ENCODE assay signal across 8 cellular contexts in genomic region chr2:232365621-232366321, GRCh38. TPM values are rescaled to one million over a fixed set of nuclear protein-coding genes. Genes with fewer than 3 reads are reported as not detected.
DNase-seq lines count a peak whose midpoint lies in the region; ATAC-seq and TF ChIP-seq lines count a peak whose summit lies in the region.

No MANE protein-coding gene starts in this region.

- no peaks in the 10 kb centered on the region for H3K79me2 ChIP-seq in OCI-LY3 (ENCODE audit: low read length)

- intact Hi-C loops in Right ventricle myocardium inferior (cut with DNase I): no loop called here

- no peaks in the 10 kb centered on the region for H3K36me3 ChIP-seq in right atrium auricular region
- no peaks in the 10 kb centered on the region for H3K36me3 ChIP-seq in OCI-LY3 (replicated peaks; ENCODE audit: low read depth, low read length)

- H3K9me3 ChIP-seq in right atrium auricular region (no peaks in the 10 kb centered on the region), OCI-LY3 (ENCODE audit: insufficient read depth, low read length) (no peaks in the 10 kb centered on the region)

- no peaks in the 10 kb centered on the region for H3K9me3 Mint-ChIP-seq in progenitor cell of endocrine pancreas (ENCODE audit: low read depth)

- no peaks in the 10 kb centered on the region for H4K20me1 ChIP-seq in OCI-LY3 (ENCODE audit: insufficient read depth, low read length)

- H2AFZ ChIP-seq in OCI-LY3 (ENCODE audit: low read depth, low read length): no peak overlapping the region

- H3K4me3 ChIP-seq in right atrium auricular region (no peak overlapping the region), OCI-LY3 (ENCODE audit: low read length) (no peak overlapping the region), epithelial cell of esophagus (ENCODE audit: low read length) (no peak overlapping the region)

- ATAC-seq in Right ventricle myocardium inferior (peak; percentile 43), GM19324 (IDR thresholded peaks at IDR 0.05; ENCODE audit: low FRiP score, unreplicated experiment) (no peak), GM21786 (IDR thresholded peaks at IDR 0.05; ENCODE audit: unreplicated experiment) (no peak)

- DNase-seq in Right ventricle myocardium inferior (ENCODE audit: missing footprints) (no peak), right atrium auricular region (ENCODE audit: low spot score) (no peak), epithelial cell of esophagus (ENCODE audit: low read depth) (peak; percentile 43), progenitor cell of endocrine pancreas (ENCODE audit: low spot score, unreplicated experiment) (no peak), SIG-M5 treated with dmso at 0.1 percent for 504 hours (lab: John Stamatoyannopoulos, UW; ENCODE audit: unreplicated experiment) (no peak)

- no peak overlapping the region for H3K4me2 ChIP-seq in OCI-LY3 (ENCODE audit: low read length)

- no peak overlapping the region for H3K27ac Mint-ChIP-seq in progenitor cell of endocrine pancreas

- no peak overlapping the region for H3K4me3 Mint-ChIP-seq in progenitor cell of endocrine pancreas (ENCODE audit: low read depth)

- H3K36me3 Mint-ChIP-seq in progenitor cell of endocrine pancreas (ENCODE audit: insufficient read depth): no peaks in the 10 kb centered on the region

- H3K27ac ChIP-seq in right atrium auricular region (no peak overlapping the region), OCI-LY3 (ENCODE audit: low read length) (no peak overlapping the region)

- no peaks in the 10 kb centered on the region for H3K27me3 ChIP-seq in right atrium auricular region
- H3K27me3 ChIP-seq in OCI-LY3 (ENCODE audit: low read depth, low read length): no peaks in the 10 kb centered on the region

- TF ChIP-seq CTCF in right atrium auricular region (IDR thresholded peaks at IDR 0.05): no peak
- TF ChIP-seq CTCF in OCI-LY3 (IDR thresholded peaks at IDR 0.05; ENCODE audit: low read depth, low read length): peak; percentile 9; the same call in 1 of the 2 replicates
- TF ChIP-seq CTCF in epithelial cell of esophagus (IDR thresholded peaks at IDR 0.05; ENCODE audit: insufficient read depth, low read depth, low read length, missing control alignments): peak; percentile 42
- TF ChIP-seq CTCF in progenitor cell of endocrine pancreas (IDR thresholded peaks at IDR 0.05; ENCODE audit: unreplicated experiment): peak; percentile 51

- H3K4me1 Mint-ChIP-seq in progenitor cell of endocrine pancreas (ENCODE audit: low read depth): peaks cover 2% of the 10 kb centered on the region

- H3K27me3 Mint-ChIP-seq in progenitor cell of endocrine pancreas: no peaks in the 10 kb centered on the region

- no peaks in the 10 kb centered on the region for H3K4me1 ChIP-seq in right atrium auricular region
- H3K4me1 ChIP-seq in OCI-LY3 (ENCODE audit: low read length): peaks cover 13% of the 10 kb centered on the region

- H3K9ac ChIP-seq in OCI-LY3 (ENCODE audit: low read length): no peak overlapping the region

RNA-seq across cellular contexts. Expression of gene ALPP, which starts 12.8 kb away (rescaled TPM):
- not detected for total RNA-seq in Right ventricle myocardium inferior
- not detected for total RNA-seq in right atrium auricular region
- not detected in 2 replicates for total RNA-seq in progenitor cell of endocrine pancreas

RNA-seq across cellular contexts. Expression of gene ALPG, which starts 40.9 kb away (rescaled TPM):
- not detected for total RNA-seq in Right ventricle myocardium inferior
- total RNA-seq in right atrium auricular region: not detected
- not detected in 2 replicates for total RNA-seq in progenitor cell of endocrine pancreas

Comparison
In these comparisons a context has a peak if more than half of its experiments do, and no peak if none do; other contexts are left out.
1. CTCF ChIP-seq: peak in OCI-LY3 (single experiment), epithelial cell of esophagus (single experiment) and progenitor cell of endocrine pancreas (single experiment); none in right atrium auricular region (0 of 2).